18 cellular contexts compared by ENCODE assay signal in genomic region chr7:114130860-114131259, GRCh38.
DNase-seq lines count a peak whose midpoint lies in the region; ATAC-seq, FAIRE-seq and TF ChIP-seq lines count a peak whose summit lies in the region.
"Had no signal": no experiment of that assay in that cellular context is flagged by ENCODE, and none has a peak within 500 bp of the region (broad histone marks: within the 10 kb centered on the region; RNA-seq: fewer than 3 reads in every experiment).

No MANE protein-coding gene starts in this region.

- H3K27ac ChIP-seq in K562 (ENCODE audit: extremely low read depth, low read depth, low read length), result no peak overlapping the region
- no peak overlapping the region for H3K27ac ChIP-seq in MM.1S (ENCODE audit: low read length)
- H3K27ac ChIP-seq: BLaER1 had no signal

- H3K4me3 ChIP-seq in K562, result no peak overlapping the region
- no peak overlapping the region for H3K4me3 ChIP-seq in MM.1S (ENCODE audit: low read length)
- H3K4me3 ChIP-seq: BLaER1, MG63 had no signal

- CTCF ChIA-PET in K562 (lab: Yijun Ruan, JAX; ENCODE audit: low intra/inter-chr PET ratio) (no interaction called here), T-cell (lab: Charles Lee) (no interaction called here)

- H3K9me3 ChIP-seq in K562 (replicated peaks; ENCODE audit: control insufficient read depth, insufficient read depth, low read depth, low read length) (no peaks in the 10 kb centered on the region), MM.1S (replicated peaks; ENCODE audit: insufficient read depth, low read length) (no peaks in the 10 kb centered on the region)
- H3K9me3 ChIP-seq: BLaER1, MG63 had no signal

- in situ Hi-C loops in K562 (cut with MboI), result no loop called here

- no peak for FAIRE-seq in K562 (lab: Jason Lieb, UNC)
- FAIRE-seq: H1 had no signal

- H3K4me2 ChIP-seq in K562 (ENCODE audit: insufficient read depth, low read length) (no peak overlapping the region), MM.1S (ENCODE audit: low read depth, low read length) (no peak overlapping the region)
- H3K4me2 ChIP-seq: BLaER1 had no signal

- H3K4me1 Mint-ChIP-seq in T-cell, result no peaks in the 10 kb centered on the region
- H3K4me1 Mint-ChIP-seq: CD8-positive, alpha-beta memory T cell had no signal

- no peaks in the 10 kb centered on the region for H3K27me3 Mint-ChIP-seq in T-cell

- H3K9ac ChIP-seq in K562 (ENCODE audit: insufficient read depth in 1 of 2, low read depth in 2 of 2, low read length in 2 of 2) (no peak overlapping the region), MM.1S (ENCODE audit: low read length) (no peak overlapping the region)
- H3K9ac ChIP-seq: BLaER1 had no signal

- H3K36me3 Mint-ChIP-seq in T-cell, result no peaks in the 10 kb centered on the region
- H3K36me3 Mint-ChIP-seq: CD8-positive, alpha-beta memory T cell had no signal

- H3F3A ChIP-seq in MM.1S (ENCODE audit: insufficient read depth, low read length), result no peaks in the 10 kb centered on the region

- H3K27ac Mint-ChIP-seq in T-cell, result no peak overlapping the region
- H3K27ac Mint-ChIP-seq: CD8-positive, alpha-beta memory T cell had no signal

- POLR2A ChIA-PET in K562 (lab: Yijun Ruan, JAX) (no interaction called here), T-cell (lab: Charles Lee) (no interaction called here)

- H2AFZ ChIP-seq in K562 (ENCODE audit: low read depth, low read length) (no peak overlapping the region), MM.1S (ENCODE audit: low read length) (no peak overlapping the region)

- no peaks in the 10 kb centered on the region for H3K36me3 ChIP-seq in K562 (ENCODE audit: control insufficient read depth, insufficient read depth, low read length)
- no peaks in the 10 kb centered on the region for H3K36me3 ChIP-seq in MM.1S (replicated peaks; ENCODE audit: insufficient read depth, low read length)
- H3K36me3 ChIP-seq: BLaER1, MG63 had no signal

- no peaks in the 10 kb centered on the region for H3K9me2 ChIP-seq in MM.1S (replicated peaks; ENCODE audit: insufficient read depth, low read length)

- no peak for TF ChIP-seq EP300 in K562 (IDR thresholded peaks at IDR 0.05; ENCODE audit: low read length)

- no peaks in the 10 kb centered on the region for H3K9me3 Mint-ChIP-seq in T-cell
- H3K9me3 Mint-ChIP-seq: CD8-positive, alpha-beta memory T cell had no signal

- H3K79me2 ChIP-seq in K562 (ENCODE audit: control insufficient read depth, insufficient read depth, low read length) (no peaks in the 10 kb centered on the region), MM.1S (ENCODE audit: low read length) (no peaks in the 10 kb centered on the region)

- TF ChIP-seq RAD21 in K562 (CRISPR knock-in tag; conservative IDR thresholded peaks at IDR 0.05 in 1 of 2, IDR thresholded peaks at IDR 0.05 in 1 of 2), result no peak

- WGBS in K562 (ENCODE audit: insufficient coverage, low coverage, missing lambda C conversion rate), result 1% methylated on average over 3 of the region's 3 CpGs

- H3K9me1 ChIP-seq in K562 (ENCODE audit: control insufficient read depth, insufficient read depth, low read length), result no peaks in the 10 kb centered on the region

- DNase-seq in M059J (ENCODE audit: low read depth), result peak; percentile 0
- DNase-seq in NCI-H748 (lab: John Stamatoyannopoulos, UW; ENCODE audit: unreplicated experiment), result peak; percentile 76
- DNase-seq in K562 (ENCODE audit: extremely low read depth in 1 of 4, low spot score in 3 of 4), result no peak
- peak; percentile 11 for DNase-seq in kidney tubule cell (ENCODE audit: low spot score)
- DNase-seq in T-cell, result no peak
- DNase-seq in NK-92 (lab: John Stamatoyannopoulos, UW; ENCODE audit: unreplicated experiment), result no peak
- no peak for DNase-seq in MM.1S
- DNase-seq: CD8-positive, alpha-beta memory T cell; KG1; MG63; NCI-H1436; NCI-H2081 treated with DMSO at 0.1 percent for 48 hours; NCI-H345; NCI-H526 treated with DMSO at 0.1 percent for 48 hours; SHP77 treated with DMSO at 0.1 percent for 48 hours had no signal

- H3K27me3 ChIP-seq in K562 (ENCODE audit: control insufficient read depth in 2 of 2, insufficient read depth in 2 of 2, low read length in 2 of 2) (no peaks in the 10 kb centered on the region), MM.1S (replicated peaks; ENCODE audit: insufficient read depth, low read length) (no peaks in the 10 kb centered on the region)
- H3K27me3 ChIP-seq: BLaER1, MG63 had no signal

- no peaks in the 10 kb centered on the region for H4K20me1 ChIP-seq in K562 (replicated peaks; ENCODE audit: control insufficient read depth, insufficient read depth, low read length)
- no peaks in the 10 kb centered on the region for H4K20me1 ChIP-seq in MM.1S (ENCODE audit: insufficient read depth, low read length)
- H4K20me1 ChIP-seq: BLaER1 had no signal

- ATAC-seq in K562 (no peak), T-cell (replicated peaks in 1 of 4) (no peak), HG03354 (IDR thresholded peaks at IDR 0.05; ENCODE audit: poor library complexity, severe bottlenecking, unreplicated experiment) (no peak)

- TF ChIP-seq CTCF in K562 (IDR thresholded peaks at IDR 0.05 in 2 of 3, conservative IDR thresholded peaks at IDR 0.05 in 1 of 3; ENCODE audit: insufficient read depth in 2 of 3, low read depth in 1 of 3, low read length in 3 of 3) (no peak), MM.1S (IDR thresholded peaks at IDR 0.05; ENCODE audit: low read length) (no peak)

- H3K4me3 Mint-ChIP-seq in T-cell, result no peak overlapping the region
- H3K4me3 Mint-ChIP-seq: CD8-positive, alpha-beta memory T cell had no signal

- intact Hi-C loops in K562 (cut with micrococcal nuclease), result no loop called here

- no peaks in the 10 kb centered on the region for H3K4me1 ChIP-seq in K562 (replicated peaks in 1 of 2; ENCODE audit: control insufficient read depth in 2 of 2, insufficient read depth in 2 of 2, low read length in 2 of 2)
- peaks cover 9% of the 10 kb centered on the region; the same call in 1 of the 2 replicates for H3K4me1 ChIP-seq in MM.1S (ENCODE audit: low read length)
- H3K4me1 ChIP-seq: BLaER1 had no signal

- no TSS peak for BruUV-seq in K562 (replicated peaks; lab: Mats Ljungman, UMichigan)

- no peak for TF ChIP-seq POLR2A in K562 (conservative IDR thresholded peaks at IDR 0.05)

TF ChIP-seq in K562, 482 proteins besides CTCF, POLR2A, EP300 and RAD21:
- TF ChIP-seq ZNF431 (CRISPR knock-in tag; IDR thresholded peaks at IDR 0.05), result no peak
- no peak for TF ChIP-seq IRF9 (tag; IDR thresholded peaks at IDR 0.05)
- TF ChIP-seq BCLAF1 (IDR thresholded peaks at IDR 0.05; ENCODE audit: borderline replicate concordance in 1 of 2, control insufficient read depth in 1 of 2, low read depth in 2 of 2, low read length in 1 of 2), result no peak
- TF ChIP-seq RFX1 (IDR thresholded peaks at IDR 0.05), result 0 out of 2 replicates have a peak, but pooled peaks have one; percentile 22
- no peak for TF ChIP-seq ZNF175 (CRISPR knock-in tag; IDR thresholded peaks at IDR 0.05; ENCODE audit: low read depth)
- no peak for TF ChIP-seq DACH1 (IDR thresholded peaks at IDR 0.05; ENCODE audit: partially characterized antibody)
- TF ChIP-seq ZNF655 (CRISPR knock-in tag; IDR thresholded peaks at IDR 0.05), result no peak
- TF ChIP-seq TFAM (CRISPR knock-in tag; conservative IDR thresholded peaks at IDR 0.05), result no peak

Comparison
In these comparisons a context has a peak if more than half of its experiments do, and no peak if none do; other contexts are left out.
1. DNase-seq: peak in M059J (single experiment), NCI-H748 (single experiment) and kidney tubule cell (single experiment); none in K562 (0 of 4), T-cell (0 of 34), NK-92 (single experiment) and MM.1S (single experiment).